17 cellular contexts compared by ENCODE assay signal in the genomic region with DNA sequence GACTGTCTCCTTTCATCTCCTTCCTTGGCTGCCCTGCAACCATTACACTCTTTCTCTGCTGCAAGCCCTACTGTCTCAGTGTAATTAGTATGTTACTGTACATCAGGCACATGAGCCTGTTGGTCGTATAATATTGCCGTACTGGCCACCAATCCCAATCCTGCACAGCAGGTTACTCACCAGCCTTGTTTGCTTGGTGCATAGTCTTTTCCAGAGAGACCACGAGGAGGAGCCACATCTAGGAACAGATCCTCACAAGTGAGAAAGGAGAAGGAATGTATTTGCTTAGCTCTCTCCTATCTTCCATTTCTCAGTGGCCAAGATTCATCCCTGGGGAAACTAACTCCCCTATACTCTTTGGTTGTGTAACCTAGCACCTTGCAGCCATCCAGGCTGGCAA. TPM values are rescaled to one million over a fixed set of nuclear protein-coding genes. Genes with fewer than 3 reads are reported as not detected.
DNase-seq lines count a peak whose midpoint lies in the region; ATAC-seq and TF ChIP-seq lines count a peak whose summit lies in the region.
"Had no signal": no experiment of that assay in that cellular context is flagged by ENCODE, and none has a peak within 500 bp of the region (broad histone marks: within the 10 kb centered on the region; RNA-seq: fewer than 3 reads in every experiment).

No MANE protein-coding gene starts in this region.

- BruUV-seq in HCT116 (replicated peaks; lab: Mats Ljungman, UMichigan) = no TSS peak

- H2AFZ ChIP-seq in HCT116 (ENCODE audit: low read depth, low read length, poor library complexity, severe bottlenecking) = no peak overlapping the region

- POLR2A ChIA-PET in HCT116 (lab: Charles Lee) (no interaction called here), WTC11 (lab: Charles Lee) (no interaction called here)

- H3K27ac Mint-ChIP-seq in activated naive CD4-positive, alpha-beta T cell treated with anti-CD3 and anti-CD28 coated beads, Interleukin-2, amount 50 U/mL, for 24 hours = peak overlapping the region; percentile 53
- H3K27ac Mint-ChIP-seq in activated naive CD4-positive, alpha-beta T cell treated with anti-CD3 and anti-CD28 coated beads, Interleukin-2, amount 50 U/mL, for 72 hours = no peak overlapping the region
- H3K27ac Mint-ChIP-seq in WTC11 = no peak overlapping the region
- H3K27ac Mint-ChIP-seq in activated T-cell treated with anti-CD3 and anti-CD28 coated beads, Interleukin-2, amount 50 U/mL, for 72 hours = no peak overlapping the region
- H3K27ac Mint-ChIP-seq: CD4-positive, CD25-positive, alpha-beta regulatory T cell had no signal

- H3K27ac ChIP-seq in HCT116 (ENCODE audit: low read depth, low read length) (no peak overlapping the region), testis (no peak overlapping the region)

- no peak for TF ChIP-seq CTCF in HCT116 (IDR thresholded peaks at IDR 0.05 in 2 of 3, conservative IDR thresholded peaks at IDR 0.05 in 1 of 3; ENCODE audit: borderline replicate concordance in 1 of 3, insufficient read depth in 1 of 3, low read depth in 2 of 3, low read length in 2 of 3)
- TF ChIP-seq CTCF in WTC11 (IDR thresholded peaks at IDR 0.05) = no peak
- no peak for TF ChIP-seq CTCF in testis (IDR thresholded peaks at IDR 0.05)

- H3K4me3 Mint-ChIP-seq in activated naive CD4-positive, alpha-beta T cell treated with anti-CD3 and anti-CD28 coated beads, Interleukin-2, amount 50 U/mL, for 24 hours = no peak overlapping the region
- no peak overlapping the region for H3K4me3 Mint-ChIP-seq in WTC11
- H3K4me3 Mint-ChIP-seq in activated T-cell treated with anti-CD3 and anti-CD28 coated beads, Interleukin-2, amount 50 U/mL, for 72 hours = no peak overlapping the region
- H3K4me3 Mint-ChIP-seq: CD4-positive, CD25-positive, alpha-beta regulatory T cell had no signal

- no peak for ATAC-seq in activated naive CD4-positive, alpha-beta T cell treated with anti-CD3 and anti-CD28 coated beads, Interleukin-2, amount 50 U/mL, for 72 hours
- peak; percentile 59 for ATAC-seq in HCT116
- ATAC-seq in WTC11 = peak; percentile 43; the same call in 1 of the 2 replicates
- ATAC-seq in activated T-cell treated with anti-CD3 and anti-CD28 coated beads, Interleukin-2, amount 50 U/mL, for 72 hours (replicated peaks in 1 of 2) = no peak
- ATAC-seq in HG02623 (IDR thresholded peaks at IDR 0.05; ENCODE audit: unreplicated experiment) = no peak

- H3K79me2 ChIP-seq in HCT116 (ENCODE audit: insufficient read depth, low read length) = no peaks in the 10 kb centered on the region

- H3K9me2 ChIP-seq in HCT116 (ENCODE audit: insufficient read depth) = no peaks in the 10 kb centered on the region

- no peaks in the 10 kb centered on the region for H3K4me1 Mint-ChIP-seq in activated naive CD4-positive, alpha-beta T cell treated with anti-CD3 and anti-CD28 coated beads, Interleukin-2, amount 50 U/mL, for 24 hours
- H3K4me1 Mint-ChIP-seq in WTC11 = no peaks in the 10 kb centered on the region
- H3K4me1 Mint-ChIP-seq in activated T-cell treated with anti-CD3 and anti-CD28 coated beads, Interleukin-2, amount 50 U/mL, for 72 hours (ENCODE audit: low read depth) = no peaks in the 10 kb centered on the region
- H3K4me1 Mint-ChIP-seq: CD4-positive, CD25-positive, alpha-beta regulatory T cell had no signal

- no peak overlapping the region for H3K4me2 ChIP-seq in HCT116 (ENCODE audit: low read length)

- H3K4me3 ChIP-seq in HCT116 (replicated peaks in 1 of 2; ENCODE audit: low read depth in 1 of 2, low read length in 2 of 2) = no peak overlapping the region
- H3K4me3 ChIP-seq in testis = no peak overlapping the region

- H3K27me3 ChIP-seq in HCT116 (ENCODE audit: insufficient read depth, low read length) (no peaks in the 10 kb centered on the region), testis (no peaks in the 10 kb centered on the region)

- peaks cover 1% of the 10 kb centered on the region for H3K36me3 Mint-ChIP-seq in activated naive CD4-positive, alpha-beta T cell treated with anti-CD3 and anti-CD28 coated beads, Interleukin-2, amount 50 U/mL, for 24 hours
- H3K36me3 Mint-ChIP-seq in activated naive CD4-positive, alpha-beta T cell treated with anti-CD3 and anti-CD28 coated beads, Interleukin-2, amount 50 U/mL, for 72 hours = peaks cover 17 to 20% of the 10 kb centered on the region in 2 donors
- H3K36me3 Mint-ChIP-seq in WTC11 = peaks cover 18% of the 10 kb centered on the region
- H3K36me3 Mint-ChIP-seq in activated T-cell treated with anti-CD3 and anti-CD28 coated beads, Interleukin-2, amount 50 U/mL, for 72 hours (ENCODE audit: insufficient read depth in 2 of 2) = peaks cover 15 to 18% of the 10 kb centered on the region in 2 donors

- CTCF ChIA-PET in HCT116 (lab: Charles Lee) (no interaction called here), WTC11 (lab: Charles Lee) (interaction anchor here (0.5 to 1.7 kb wide), 2 partner anchors 131 to 884 kb away, joined by 4 to 8 read pairs; no protein-coding TSS in a partner anchor)

- in situ Hi-C loops in ACHN (cut with HindIII; ENCODE audit: low pct_ligation_motif_present, low pct_unique_long_range_greater_than_20kb, low sequenced_read_pairs) = no loop called here

- no peak for TF ChIP-seq RAD21 in HCT116 (IDR thresholded peaks at IDR 0.05; ENCODE audit: low read depth)

- 87 to 88% methylated on average over 3 of the region's 3 CpGs for WGBS in testis, 2 donors

- RAD21 ChIA-PET in HCT116 (lab: Charles Lee; ENCODE audit: low non-redundant PET in 1 of 2, low total read pairs in 2 of 2, uncharacterized antibody in 2 of 2, unreplicated experiment in 2 of 2) = no interaction called here

- H3K36me3 ChIP-seq in HCT116 (ENCODE audit: control insufficient read depth in 1 of 2, insufficient read depth in 2 of 2, low read length in 2 of 2) = no peaks in the 10 kb centered on the region
- no peaks in the 10 kb centered on the region for H3K36me3 ChIP-seq in testis (ENCODE audit: low read depth, missing control alignments)

- TF ChIP-seq POLR2A in HCT116 (IDR thresholded peaks at IDR 0.05; ENCODE audit: borderline replicate concordance, extremely low read depth, insufficient read depth, insufficient read length) = no peak
- no peak for TF ChIP-seq POLR2A in testis (IDR thresholded peaks at IDR 0.05)

- no peaks in the 10 kb centered on the region for H4K20me1 ChIP-seq in HCT116 (ENCODE audit: insufficient read depth)

- peaks cover 10 to 13% of the 10 kb centered on the region in 2 experiments; a peak in 3 of 4 replicates for H3K9me3 ChIP-seq in HCT116 (ENCODE audit: control insufficient read depth in 1 of 2, insufficient read depth in 1 of 2, low read depth in 1 of 2, low read length in 2 of 2)
- no peaks in the 10 kb centered on the region for H3K9me3 ChIP-seq in testis

- intact Hi-C loops in HCT116 (cut with micrococcal nuclease) = no loop called here
- intact Hi-C loops in testis (cut with DNase I; ENCODE audit: low total_unique reads) = no loop called here

- H3K27me3 Mint-ChIP-seq in activated naive CD4-positive, alpha-beta T cell treated with anti-CD3 and anti-CD28 coated beads, Interleukin-2, amount 50 U/mL, for 24 hours = no peaks in the 10 kb centered on the region
- H3K27me3 Mint-ChIP-seq in WTC11 (ENCODE audit: low read depth) = peaks cover 9% of the 10 kb centered on the region
- H3K27me3 Mint-ChIP-seq in activated T-cell treated with anti-CD3 and anti-CD28 coated beads, Interleukin-2, amount 50 U/mL, for 72 hours (ENCODE audit: low read depth) = no peaks in the 10 kb centered on the region

- DNase-seq in activated naive CD4-positive, alpha-beta T cell treated with anti-CD3 and anti-CD28 coated beads, Interleukin-2, amount 50 U/mL, for 72 hours (ENCODE audit: low spot score in 2 of 2) = no peak
- DNase-seq in HCT116 (ENCODE audit: low read depth, low spot score) (no peak), WTC11 (ENCODE audit: low spot score) (no peak), testis (peak; percentile 22), ACHN (no peak)
- no peak for DNase-seq in activated T-cell treated with anti-CD3 and anti-CD28 coated beads, Interleukin-2, amount 50 U/mL, for 72 hours
- DNase-seq: CD4-positive, CD25-positive, alpha-beta regulatory T cell; DMS79 treated with DMSO at 0.1 percent for 48 hours; GDM1; KBM-7; NCI-H1105; NCI-H1694 treated with DMSO at 0.1 percent for 48 hours; NCI-H774; SHP77; T-helper 2 cell had no signal

- H3K9ac ChIP-seq in HCT116 (ENCODE audit: low read length) = no peak overlapping the region

- H3K4me1 ChIP-seq in HCT116 (ENCODE audit: control insufficient read depth in 1 of 2, insufficient read depth in 2 of 2, low read length in 2 of 2) = no peaks in the 10 kb centered on the region
- H3K4me1 ChIP-seq in testis = no peaks in the 10 kb centered on the region

- H3K9me3 Mint-ChIP-seq in activated naive CD4-positive, alpha-beta T cell treated with anti-CD3 and anti-CD28 coated beads, Interleukin-2, amount 50 U/mL, for 24 hours = peaks cover 13% of the 10 kb centered on the region
- H3K9me3 Mint-ChIP-seq in activated naive CD4-positive, alpha-beta T cell treated with anti-CD3 and anti-CD28 coated beads, Interleukin-2, amount 50 U/mL, for 72 hours = peaks cover 7 to 19% of the 10 kb centered on the region in 2 donors
- peaks cover 26% of the 10 kb centered on the region for H3K9me3 Mint-ChIP-seq in WTC11
- peaks cover 18% of the 10 kb centered on the region in 2 donors for H3K9me3 Mint-ChIP-seq in activated T-cell treated with anti-CD3 and anti-CD28 coated beads, Interleukin-2, amount 50 U/mL, for 72 hours

TF ChIP-seq in HCT116, 20 proteins besides CTCF, POLR2A, EP300 and RAD21 (continues in another document):
- TF ChIP-seq EZH2 (IDR thresholded peaks at IDR 0.05) = no peak

TF ChIP-seq in WTC11, 78 proteins besides CTCF, POLR2A, EP300 and RAD21 (continues in another document):
- no peak for TF ChIP-seq CDX4 (CRISPR knock-in tag; IDR thresholded peaks at IDR 0.05; ENCODE audit: borderline replicate concordance)
- TF ChIP-seq FOXP1 (CRISPR knock-in tag; IDR thresholded peaks at IDR 0.05; ENCODE audit: borderline replicate concordance) = no peak
- TF ChIP-seq RELA (CRISPR knock-in tag; IDR thresholded peaks at IDR 0.05; ENCODE audit: borderline replicate concordance) = no peak

RNA-seq across cellular contexts. Expression of gene BICDL1, which starts 33.0 kb away (rescaled TPM):
- 100 to 1,000 TPM in 1 of 2 donors, 10 to 100 TPM in 1; 92.5 to 158 TPM for total RNA-seq in activated naive CD4-positive, alpha-beta T cell treated with anti-CD3 and anti-CD28 coated beads, Interleukin-2, amount 50 U/mL, for 72 hours
- total RNA-seq in HCT116 (2021; ENCODE audit: unreplicated experiment) = 18.2 TPM
- 7.0 and 7.2 TPM in 2 replicates for polyA plus RNA-seq in HCT116 (2012)
- total RNA-seq in WTC11 (2021) = 17.9 to 23.1 TPM (median 20.2 TPM) in 3 replicates
- 100 to 1,000 TPM in 1 of 2 donors, 10 to 100 TPM in 1; 78.3 to 131 TPM for total RNA-seq in testis
- 41.4 TPM for polyA plus RNA-seq in testis (ENCODE audit: insufficient read depth, low read depth, low replicate concordance)
- total RNA-seq in activated T-cell treated with anti-CD3 and anti-CD28 coated beads, Interleukin-2, amount 50 U/mL, for 72 hours = 100 to 1,000 TPM; 154 to 180 TPM

Comparison
In these comparisons a context has a peak if more than half of its experiments do, and no peak if none do; other contexts are left out.
1. ATAC-seq: peak in HCT116 (single experiment) and WTC11 (single experiment); none in activated naive CD4-positive, alpha-beta T cell treated with anti-CD3 and anti-CD28 coated beads, Interleukin-2, amount 50 U/mL, for 72 hours (0 of 2), activated T-cell treated with anti-CD3 and anti-CD28 coated beads, Interleukin-2, amount 50 U/mL, for 72 hours (0 of 2) and HG02623 (single experiment).